8 cellular contexts compared by ENCODE assay signal in genomic region chr12:56634242-56634836, GRCh38. TPM values are rescaled to one million over a fixed set of nuclear protein-coding genes. Genes with fewer than 3 reads are reported as not detected.
DNase-seq lines count a peak whose midpoint lies in the region; ATAC-seq, FAIRE-seq and TF ChIP-seq lines count a peak whose summit lies in the region.

No MANE protein-coding gene starts in this region.

- TF ChIP-seq CTCF in gastrocnemius medialis (IDR thresholded peaks at IDR 0.05 in 4 of 5, conservative IDR thresholded peaks at IDR 0.05 in 1 of 5) (no peak), D721Med (IDR thresholded peaks at IDR 0.05; ENCODE audit: insufficient read depth, missing control alignments) (no peak)

- H3K27ac ChIP-seq in adipose tissue (ENCODE audit: low read depth, low read length) (peak overlapping the region; percentile 25), gastrocnemius medialis (peak overlapping the region; percentile 95 to 99 (median 97))

- H3K4me3 ChIP-seq in gastrocnemius medialis = peak overlapping the region; percentile 73 to 88 (median 78)

- H3K9me3 ChIP-seq in gastrocnemius medialis = no peaks in the 10 kb centered on the region

- TF ChIP-seq POLR2A in gastrocnemius medialis (IDR thresholded peaks at IDR 0.05) = no peak

- peak; percentile 25 for DNase-seq in stimulated activated CD4-positive, alpha-beta T cell treated with anti-CD3 and anti-CD28 coated beads, Interleukin-12 subunit alpha, Interleukin-12 subunit beta, amount 100 ng/mL, for 4 hours
- no peak for DNase-seq in stimulated activated CD4-positive, alpha-beta T cell treated with anti-CD3 and anti-CD28 coated beads, Interleukin-1b, Interleukin-23, amount 100 ng/mL, for 48 hours
- DNase-seq in NCI-H526 (lab: John Stamatoyannopoulos, UW) (peak; percentile 74 to 86), iPS DF 4.7 (ENCODE audit: extremely low read depth, low spot score) (peak; percentile 66), gastrocnemius medialis (peak in 1 of 2 donors; percentile 34), D721Med (ENCODE audit: insufficient read length, low spot score) (no peak)

- no peak for FAIRE-seq in D721Med (lab: Jason Lieb, UNC)

- H3K36me3 ChIP-seq in gastrocnemius medialis = peaks cover 5 to 21% of the 10 kb centered on the region in 2 donors

- ATAC-seq in gastrocnemius medialis = no peak
- ATAC-seq in HG03159 (IDR thresholded peaks at IDR 0.05; ENCODE audit: unreplicated experiment) = no peak

- in situ Hi-C loops in gastrocnemius medialis (cut with MboI; ENCODE audit: low sequenced_read_pairs in 4 of 4) = loop anchor here in 2 of 4 donors (10.0 to 25.0 kb wide), 2 partner anchors 90 to 878 kb away; partner anchors contain the start of genes DDIT3 (in 1 of the 2), MBD6 (in 1 of the 2) and NACA (in 1 of the 2)

- no peaks in the 10 kb centered on the region for H3K27me3 ChIP-seq in gastrocnemius medialis

- peaks cover 53 to 67% of the 10 kb centered on the region in 2 donors for H3K4me1 ChIP-seq in gastrocnemius medialis

- 0 to 3% (median 1%) methylated on average over 27 of the region's 27 CpGs for WGBS in adipose tissue, 3 donors

- intact Hi-C loops in gastrocnemius medialis (cut with DNase I; ENCODE audit: low total_unique reads) = loop anchor here (5.0 to 10.0 kb wide), 4 partner anchors 370 to 910 kb away; partner anchors contain the start of genes CD63, COQ10A, DDIT3 and MBD6

RNA-seq across cellular contexts. Expression of gene BAZ2A, which starts 4.2 kb away (rescaled TPM):
- 10 to 100 TPM; 18.9 to 56.0 (median 29.3) TPM for polyA plus RNA-seq in adipose tissue
- total RNA-seq in gastrocnemius medialis = 10 to 100 TPM; 40.5 to 65.8 (median 55.4) TPM

RNA-seq across cellular contexts. Expression of gene ATP5F1B, which starts 11.4 kb away (rescaled TPM):
- 100 to 1,000 TPM; 365 to 916 (median 482) TPM for polyA plus RNA-seq in adipose tissue
- total RNA-seq in gastrocnemius medialis = 1,000 to 10,000 TPM in 2 of 4 donors, 100 to 1,000 TPM in 2; 779 to 1,310 (median 926) TPM

RNA-seq across cellular contexts. Expression of gene PTGES3, which starts 53.7 kb away (rescaled TPM):
- 100 to 1,000 TPM in 1 of 3 donors, 10 to 100 TPM in 2; 70.2 to 165 (median 99.6) TPM for polyA plus RNA-seq in adipose tissue
- 10 to 100 TPM; 57.2 to 81.4 (median 69.3) TPM for total RNA-seq in gastrocnemius medialis

Comparison
In these comparisons a context has a peak if more than half of its experiments do, and no peak if none do; other contexts are left out.
1. DNase-seq: peak in stimulated activated CD4-positive, alpha-beta T cell treated with anti-CD3 and anti-CD28 coated beads, Interleukin-12 subunit alpha, Interleukin-12 subunit beta, amount 100 ng/mL, for 4 hours (single experiment), NCI-H526 (2 of 2) and iPS DF 4.7 (single experiment); none in stimulated activated CD4-positive, alpha-beta T cell treated with anti-CD3 and anti-CD28 coated beads, Interleukin-1b, Interleukin-23, amount 100 ng/mL, for 48 hours (single experiment) and D721Med (single experiment).